In genomic region chr12:98637068-98637467, GRCh38 we compare ENCODE assay signal across 23 cellular contexts. TPM values are rescaled to one million over a fixed set of nuclear protein-coding genes. Genes with fewer than 3 reads are reported as not detected.
A peak's percentile ranks its signal among the peaks of the same experiment; 100 is the strongest.
DNase-seq lines count a peak whose midpoint lies in the region; ATAC-seq, FAIRE-seq and TF ChIP-seq lines count a peak whose summit lies in the region.
"Had no signal": no experiment of that assay in that cellular context is flagged by ENCODE, and none has a peak within 500 bp of the region (broad histone marks: within the 10 kb centered on the region; RNA-seq: fewer than 3 reads in every experiment).

No MANE protein-coding gene starts in this region.

- no peak for TF ChIP-seq RAD21 in HepG2 (CRISPR knock-in tag; IDR thresholded peaks at IDR 0.05)
- TF ChIP-seq RAD21 in K562 (CRISPR knock-in tag; conservative IDR thresholded peaks at IDR 0.05 in 1 of 2, IDR thresholded peaks at IDR 0.05 in 1 of 2) = no peak

- no peak for ATAC-seq in HepG2
- no peak for ATAC-seq in right lobe of liver
- no peak for ATAC-seq in K562
- ATAC-seq in HG03520 (IDR thresholded peaks at IDR 0.05; ENCODE audit: unreplicated experiment) = no peak
- ATAC-seq: HCT116 had no signal

- H3F3A ChIP-seq in OCI-LY1 (ENCODE audit: insufficient read depth, low read length) = no peaks in the 10 kb centered on the region

- TF ChIP-seq EP300 in HepG2 (IDR thresholded peaks at IDR 0.05; ENCODE audit: low read depth in 2 of 2, low read length in 2 of 2) = no peak
- no peak for TF ChIP-seq EP300 in HepG2 (CRISPR knock-in tag; IDR thresholded peaks at IDR 0.05; ENCODE audit: borderline replicate concordance)
- TF ChIP-seq EP300 in K562 (IDR thresholded peaks at IDR 0.05; ENCODE audit: low read length) = no peak

- H3K9ac ChIP-seq in HepG2 (ENCODE audit: insufficient read depth, low read depth, low read length) (no peak overlapping the region), OCI-LY1 (ENCODE audit: low read length) (peak overlapping the region; percentile 41; the same call in 1 of the 2 replicates), K562 (ENCODE audit: insufficient read depth in 1 of 2, low read depth in 2 of 2, low read length in 2 of 2) (no peak overlapping the region)
- H3K9ac ChIP-seq: BLaER1 treated with 17β-estradiol and CSF1 and Interleukin-3, amounts not matched to agents 10 nM and 100 nM had no signal

- no peak for TF ChIP-seq POLR2A in HepG2 (IDR thresholded peaks at IDR 0.05; ENCODE audit: insufficient read depth in 1 of 2, low read depth in 2 of 2, low read length in 2 of 2)
- no peak for TF ChIP-seq POLR2A in right lobe of liver (IDR thresholded peaks at IDR 0.05)
- TF ChIP-seq POLR2A in K562 (conservative IDR thresholded peaks at IDR 0.05) = no peak

- 97% methylated on average over 2 of the region's 2 CpGs for WGBS in HepG2 (ENCODE audit: low lambda C conversion rate)
- 61% methylated on average over 2 of the region's 2 CpGs for WGBS in right lobe of liver (ENCODE audit: insufficient coverage, low coverage, low lambda C conversion rate, missing lambda C conversion rate)
- WGBS in K562 (ENCODE audit: insufficient coverage, low coverage, missing lambda C conversion rate) = 65% methylated on average over 2 of the region's 2 CpGs

- H3K27me3 ChIP-seq in HepG2 (ENCODE audit: control insufficient read depth in 1 of 2, insufficient read depth in 2 of 2, low read length in 2 of 2) = no peaks in the 10 kb centered on the region
- H3K27me3 ChIP-seq in right lobe of liver = no peaks in the 10 kb centered on the region
- H3K27me3 ChIP-seq in OCI-LY1 (ENCODE audit: insufficient read depth, low read length) = no peaks in the 10 kb centered on the region
- no peaks in the 10 kb centered on the region for H3K27me3 ChIP-seq in K562 (ENCODE audit: control insufficient read depth in 2 of 2, insufficient read depth in 2 of 2, low read length in 2 of 2)
- H3K27me3 ChIP-seq: BLaER1 treated with 17β-estradiol and CSF1 and Interleukin-3, amounts not matched to agents 10 nM and 100 nM had no signal

- intact Hi-C loops in HepG2 (cut with micrococcal nuclease; ENCODE audit: unreplicated experiment) (no loop called here), right lobe of liver (cut with DNase I) (no loop called here), K562 (cut with micrococcal nuclease) (no loop called here)

- H3K9me2 ChIP-seq in OCI-LY1 (ENCODE audit: low read depth, low read length) = no peaks in the 10 kb centered on the region

- no TSS peak for BruUV-seq in HepG2 (replicated peaks; lab: Mats Ljungman, UMichigan)
- no TSS peak for BruUV-seq in K562 (replicated peaks; lab: Mats Ljungman, UMichigan)

- H3K4me2 ChIP-seq in HepG2 (ENCODE audit: low read depth, low read length) (no peak overlapping the region), OCI-LY1 (ENCODE audit: low read length) (peak overlapping the region; percentile 41; the same call in 1 of the 2 replicates), K562 (ENCODE audit: insufficient read depth, low read length) (no peak overlapping the region)
- H3K4me2 ChIP-seq: BLaER1 treated with 17β-estradiol and CSF1 and Interleukin-3, amounts not matched to agents 10 nM and 100 nM had no signal

- no peaks in the 10 kb centered on the region for H3K9me1 ChIP-seq in K562 (ENCODE audit: control insufficient read depth, insufficient read depth, low read length)

- H3K79me2 ChIP-seq in HepG2 (ENCODE audit: insufficient read depth, low read length) = peaks cover 54% of the 10 kb centered on the region
- H3K79me2 ChIP-seq in OCI-LY1 (ENCODE audit: insufficient read depth, low read length) = peaks cover 6% of the 10 kb centered on the region; the same call in 1 of the 2 replicates
- H3K79me2 ChIP-seq in K562 (ENCODE audit: control insufficient read depth, insufficient read depth, low read length) = peaks cover 22% of the 10 kb centered on the region

- H2AFZ ChIP-seq in HepG2 (ENCODE audit: low read length) = no peak overlapping the region
- no peak overlapping the region for H2AFZ ChIP-seq in OCI-LY1 (ENCODE audit: low read length)
- H2AFZ ChIP-seq in K562 (ENCODE audit: low read depth, low read length) = no peak overlapping the region

- no peak for DNase-seq in HepG2 (ENCODE audit: low spot score)
- DNase-seq in right lobe of liver = no peak
- no peak for DNase-seq in K562 (ENCODE audit: extremely low read depth in 1 of 4, low spot score in 3 of 4)
- DNase-seq in HK-2 (ENCODE audit: unreplicated experiment) = no peak
- no peak for DNase-seq in NCI-H2171 (lab: John Stamatoyannopoulos, UW)
- DNase-seq: AML-193; CD4-positive, alpha-beta T cell; MM.1S; NCI-H2029; NCI-H446 treated with DMSO at 0.1 percent for 48 hours; NCI-H526; NCI-H82; NK-92 treated with Interleukin-12 subunit alpha and Interleukin-12 subunit beta, amount 100 ng/mL, for 24 hours; RPMI8226; SHP77 treated with DMSO at 0.1 percent for 48 hours had no signal

- FAIRE-seq in HepG2 (lab: Jason Lieb, UNC) (no peak), K562 (lab: Jason Lieb, UNC) (no peak)
- FAIRE-seq: A204.1, GM19239 had no signal

- H3K4me3 ChIP-seq in HepG2 (replicated peaks in 1 of 3; ENCODE audit: insufficient read depth in 1 of 3, low read depth in 2 of 3, low read length in 3 of 3) (no peak overlapping the region), right lobe of liver (no peak overlapping the region), OCI-LY1 (ENCODE audit: low read depth, low read length, poor library complexity, severe bottlenecking) (no peak overlapping the region), K562 (no peak overlapping the region)
- H3K4me3 ChIP-seq: BLaER1 treated with 17β-estradiol and CSF1 and Interleukin-3, amounts not matched to agents 10 nM and 100 nM; SK-N-MC had no signal

- H4K20me1 ChIP-seq in HepG2 (ENCODE audit: insufficient read depth, low read length) (no peaks in the 10 kb centered on the region; the same call in 1 of the 2 replicates), OCI-LY1 (ENCODE audit: insufficient read depth, low read length) (no peaks in the 10 kb centered on the region), K562 (replicated peaks; ENCODE audit: control insufficient read depth, insufficient read depth, low read length) (no peaks in the 10 kb centered on the region)

- H3K4me1 ChIP-seq in HepG2 (ENCODE audit: insufficient read depth, low read length) (peaks cover 47% of the 10 kb centered on the region), right lobe of liver (no peaks in the 10 kb centered on the region), OCI-LY1 (ENCODE audit: insufficient read depth, low read length, severe bottlenecking) (peaks cover 19% of the 10 kb centered on the region), K562 (replicated peaks in 1 of 2; ENCODE audit: control insufficient read depth in 2 of 2, insufficient read depth in 2 of 2, low read length in 2 of 2) (no peaks in the 10 kb centered on the region)

- in situ Hi-C loops in HepG2 (cut with HindIII; ENCODE audit: extremely low pct_ligation_motif_present, low pct_unique_long_range_greater_than_20kb) (no loop called here), K562 (cut with MboI) (no loop called here)

- no peak overlapping the region for H3K27ac ChIP-seq in HepG2 (ENCODE audit: extremely low read length, insufficient read depth, low read length)
- no peak overlapping the region for H3K27ac ChIP-seq in right lobe of liver
- peak overlapping the region; percentile 64 for H3K27ac ChIP-seq in OCI-LY1 (ENCODE audit: low read depth, low read length, poor library complexity, severe bottlenecking)
- no peak overlapping the region for H3K27ac ChIP-seq in K562 (ENCODE audit: extremely low read depth, low read depth, low read length)
- H3K27ac ChIP-seq: HL-60, SK-N-MC had no signal

- CTCF ChIA-PET in HepG2 (lab: Yijun Ruan, JAX; ENCODE audit: low intra/inter-chr PET ratio, low total read pairs) (no interaction called here), K562 (lab: Yijun Ruan, JAX; ENCODE audit: low intra/inter-chr PET ratio) (no interaction called here)

- H3K9me3 ChIP-seq in HepG2 (ENCODE audit: low read length) (no peaks in the 10 kb centered on the region), right lobe of liver (no peaks in the 10 kb centered on the region), OCI-LY1 (ENCODE audit: low read length) (no peaks in the 10 kb centered on the region), K562 (replicated peaks; ENCODE audit: control insufficient read depth, insufficient read depth, low read depth, low read length) (no peaks in the 10 kb centered on the region)

- POLR2A ChIA-PET in HepG2 (lab: Yijun Ruan, JAX) = no interaction called here
- POLR2A ChIA-PET in K562 (lab: Yijun Ruan, JAX) = interaction anchor here (0.6 to 1.4 kb wide), 4 partner anchors 12 to 42 kb away, joined by 3 read pairs; no protein-coding TSS in a partner anchor

- TF ChIP-seq CTCF in HepG2 (CRISPR knock-in tag; IDR thresholded peaks at IDR 0.05) = no peak
- TF ChIP-seq CTCF in right lobe of liver (IDR thresholded peaks at IDR 0.05) = no peak
- TF ChIP-seq CTCF in OCI-LY1 (IDR thresholded peaks at IDR 0.05; ENCODE audit: low read length) = no peak
- TF ChIP-seq CTCF in K562 (IDR thresholded peaks at IDR 0.05 in 2 of 3, conservative IDR thresholded peaks at IDR 0.05 in 1 of 3; ENCODE audit: insufficient read depth in 2 of 3, low read depth in 1 of 3, low read length in 3 of 3) = no peak

- peaks cover 4 to 21% of the 10 kb centered on the region in 2 experiments; a peak in 3 of 5 replicates for H3K36me3 ChIP-seq in HepG2 (replicated peaks in 1 of 2; ENCODE audit: control insufficient read depth in 1 of 2, insufficient read depth in 2 of 2, low read length in 2 of 2)
- H3K36me3 ChIP-seq in right lobe of liver = no peaks in the 10 kb centered on the region
- H3K36me3 ChIP-seq in OCI-LY1 (ENCODE audit: insufficient read depth, low read length) = peaks cover 6% of the 10 kb centered on the region; the same call in 1 of the 2 replicates
- peaks cover 30% of the 10 kb centered on the region for H3K36me3 ChIP-seq in K562 (ENCODE audit: control insufficient read depth, insufficient read depth, low read length)

RNA-seq across cellular contexts. Expression of gene IKBIP, which starts 7.5 kb away (rescaled TPM):
- 50.4 and 55.5 TPM in 2 replicates for total RNA-seq in HepG2 (2016; rRNA removed; fragmentation: Illumina TruSeq; extraction: Trizol)
- total RNA-seq in HepG2 (2016; cell fraction: cytosol; rRNA removed; fragmentation: Illumina TruSeq; extraction: Trizol; ENCODE audit: low read depth) = 12.8 and 13.3 TPM in 2 replicates
- 49.3 and 57.3 TPM in 2 replicates for total RNA-seq in HepG2 (2016; cell fraction: insoluble cytoplasmic fraction; rRNA removed; fragmentation: Illumina TruSeq; extraction: Trizol)
- 26.4 and 30.6 TPM in 2 replicates for total RNA-seq in HepG2 (2016; cell fraction: membrane; rRNA removed; fragmentation: Illumina TruSeq; extraction: Trizol)
- total RNA-seq in HepG2 (2016; cell fraction: nucleus; rRNA removed; fragmentation: Illumina TruSeq; extraction: Trizol) = 45.6 and 51.3 TPM in 2 replicates
- 13.1 and 20.0 TPM in 2 replicates for polyA plus RNA-seq in HepG2 (2011; rRNA removed)
- polyA plus RNA-seq in HepG2 (2011; cell fraction: cytosol; rRNA removed) = 11.1 and 13.4 TPM in 2 replicates
- polyA plus RNA-seq in HepG2 (2011; cell fraction: nucleus; rRNA removed) = 3.2 and 5.0 TPM in 2 replicates
- 27.7 and 37.0 TPM in 2 replicates for polyA plus RNA-seq in HepG2 (2012)
- 12.5 and 13.4 TPM in 2 replicates for polyA plus RNA-seq in HepG2 (2016; cell fraction: cytosol; fragmentation: Illumina TruSeq; extraction: Trizol; ENCODE audit: low read depth)
- polyA plus RNA-seq in HepG2 (2016; cell fraction: insoluble cytoplasmic fraction; fragmentation: Illumina TruSeq; extraction: Trizol; ENCODE audit: low read depth) = 45.9 and 51.3 TPM in 2 replicates
- 22.0 and 23.3 TPM in 2 replicates for polyA plus RNA-seq in HepG2 (2016; cell fraction: membrane; fragmentation: Illumina TruSeq; extraction: Trizol; ENCODE audit: low read depth)
- 59.6 and 61.9 TPM in 2 replicates for polyA plus RNA-seq in HepG2 (2016; cell fraction: nucleus; fragmentation: Illumina TruSeq; extraction: Trizol; ENCODE audit: insufficient read depth, low read depth)
- 2.1 and 3.1 TPM in 2 replicates for polyA minus RNA-seq in HepG2 (2011; rRNA and poly(A)+ RNA removed; ENCODE audit: low replicate concordance)
- polyA minus RNA-seq in HepG2 (2011; cell fraction: cytosol; rRNA and poly(A)+ RNA removed) = 12.5 and 14.2 TPM in 2 replicates
- polyA minus RNA-seq in HepG2 (2011; cell fraction: nucleus; rRNA and poly(A)+ RNA removed) = 8.5 and 10.9 TPM in 2 replicates
- 10 to 100 TPM in 2 of 6 experiments, 1 to 10 TPM in 4; 2.8 to 12.6 (median 6.6) TPM for total RNA-seq in right lobe of liver
- 6.2 and 22.8 TPM in 2 replicates for total RNA-seq in K562 (2011; cell fraction: chromatin; rRNA removed; ENCODE audit: low replicate concordance)
- total RNA-seq in K562 (2011; cell fraction: nucleolus; rRNA removed) = 6.2 and 7.0 TPM in 2 replicates
- 11.0 and 14.5 TPM in 2 replicates for total RNA-seq in K562 (2011; cell fraction: nucleoplasm; rRNA removed)
- 14.1 and 14.9 TPM in 2 replicates for total RNA-seq in K562 (2014; rRNA removed)
- total RNA-seq in K562 (2014; rRNA removed; fragmentation: Illumina TruSeq; extraction: Trizol) = 19.5 and 22.8 TPM in 2 replicates
- 16.5 and 17.8 TPM in 2 replicates for total RNA-seq in K562 (2015; rRNA removed; fragmentation: Illumina TruSeq; extraction: Trizol)
- 14.9 and 15.4 TPM in 2 replicates for total RNA-seq in K562 (2021)
- polyA plus RNA-seq in K562 (2011; rRNA removed) = 12.3 and 16.2 TPM in 2 replicates
- polyA plus RNA-seq in K562 (2011; cell fraction: cytosol; rRNA removed) = 3.1 and 5.1 TPM in 2 replicates
- polyA plus RNA-seq in K562 (2011; cell fraction: nucleus; rRNA removed) = 2.5 and 2.8 TPM in 2 replicates
- polyA plus RNA-seq in K562 (2012) = 12.4 and 14.4 TPM in 2 replicates
- 12.6 and 15.3 TPM in 2 replicates for polyA plus RNA-seq in K562 (2014; fragmentation: Illumina TruSeq; extraction: Trizol)
- polyA plus RNA-seq in K562 (2014; fragmentation: Nextera tagmentation; extraction: Ambion mirVana) = 1 to 10 TPM; 3.3 to 4.9 TPM
- polyA plus RNA-seq in K562 (2014; rRNA removed) = 14.9 and 15.8 TPM in 2 replicates
- polyA minus RNA-seq in K562 (2011; rRNA and poly(A)+ RNA removed) = 9.7 and 10.4 TPM in 2 replicates
- polyA minus RNA-seq in K562 (2011; cell fraction: cytosol; rRNA and poly(A)+ RNA removed) = 4.7 and 4.8 TPM in 2 replicates
- polyA minus RNA-seq in K562 (2011; cell fraction: nucleus; rRNA and poly(A)+ RNA removed) = 2.7 and 3.8 TPM in 2 replicates

RNA-seq across cellular contexts. Expression of gene APAF1, which starts 8.0 kb away (rescaled TPM):
- total RNA-seq in HepG2 (2016; rRNA removed; fragmentation: Illumina TruSeq; extraction: Trizol) = 13.0 and 17.9 TPM in 2 replicates
- total RNA-seq in HepG2 (2016; cell fraction: cytosol; rRNA removed; fragmentation: Illumina TruSeq; extraction: Trizol; ENCODE audit: low read depth) = 2.6 and 2.9 TPM in 2 replicates
- total RNA-seq in HepG2 (2016; cell fraction: insoluble cytoplasmic fraction; rRNA removed; fragmentation: Illumina TruSeq; extraction: Trizol) = 12.7 and 16.8 TPM in 2 replicates
- 4.9 and 5.0 TPM in 2 replicates for total RNA-seq in HepG2 (2016; cell fraction: membrane; rRNA removed; fragmentation: Illumina TruSeq; extraction: Trizol)
- total RNA-seq in HepG2 (2016; cell fraction: nucleus; rRNA removed; fragmentation: Illumina TruSeq; extraction: Trizol) = 16.1 and 16.3 TPM in 2 replicates
- polyA plus RNA-seq in HepG2 (2011; rRNA removed) = 5.6 and 6.0 TPM in 2 replicates
- polyA plus RNA-seq in HepG2 (2011; cell fraction: cytosol; rRNA removed) = 3.2 and 3.7 TPM in 2 replicates
- polyA plus RNA-seq in HepG2 (2011; cell fraction: nucleus; rRNA removed) = 4.9 and 5.2 TPM in 2 replicates
- polyA plus RNA-seq in HepG2 (2012) = 3.4 and 5.4 TPM in 2 replicates
- 0.33 and 0.40 TPM in 2 replicates for polyA plus RNA-seq in HepG2 (2016; cell fraction: cytosol; fragmentation: Illumina TruSeq; extraction: Trizol; ENCODE audit: low read depth)
- 11.7 and 12.8 TPM in 2 replicates for polyA plus RNA-seq in HepG2 (2016; cell fraction: insoluble cytoplasmic fraction; fragmentation: Illumina TruSeq; extraction: Trizol; ENCODE audit: low read depth)
- 1.5 and 1.8 TPM in 2 replicates for polyA plus RNA-seq in HepG2 (2016; cell fraction: membrane; fragmentation: Illumina TruSeq; extraction: Trizol; ENCODE audit: low read depth)
- polyA plus RNA-seq in HepG2 (2016; cell fraction: nucleus; fragmentation: Illumina TruSeq; extraction: Trizol; ENCODE audit: insufficient read depth, low read depth) = 12.8 and 14.3 TPM in 2 replicates
- polyA minus RNA-seq in HepG2 (2011; rRNA and poly(A)+ RNA removed; ENCODE audit: low replicate concordance) = 6.8 and 9.6 TPM in 2 replicates
- 9.8 and 11.1 TPM in 2 replicates for polyA minus RNA-seq in HepG2 (2011; cell fraction: cytosol; rRNA and poly(A)+ RNA removed)
- 27.8 and 32.8 TPM in 2 replicates for polyA minus RNA-seq in HepG2 (2011; cell fraction: nucleus; rRNA and poly(A)+ RNA removed)
- 10 to 100 TPM in 1 of 6 experiments, 1 to 10 TPM in 5; 4.5 to 12.3 (median 7.1) TPM for total RNA-seq in right lobe of liver
- total RNA-seq in K562 (2011; cell fraction: chromatin; rRNA removed; ENCODE audit: low replicate concordance) = 34.4 and 111 TPM in 2 replicates
- 13.7 and 18.6 TPM in 2 replicates for total RNA-seq in K562 (2011; cell fraction: nucleolus; rRNA removed)
- total RNA-seq in K562 (2011; cell fraction: nucleoplasm; rRNA removed) = 27.3 and 35.5 TPM in 2 replicates
- 8.5 and 11.1 TPM in 2 replicates for total RNA-seq in K562 (2014; rRNA removed)
- 15.2 and 18.3 TPM in 2 replicates for total RNA-seq in K562 (2014; rRNA removed; fragmentation: Illumina TruSeq; extraction: Trizol)
- 10.8 TPM in 2 replicates for total RNA-seq in K562 (2015; rRNA removed; fragmentation: Illumina TruSeq; extraction: Trizol)
- 11.5 and 13.4 TPM in 2 replicates for total RNA-seq in K562 (2021)
- polyA plus RNA-seq in K562 (2011; rRNA removed) = 12.4 and 15.7 TPM in 2 replicates
- 5.2 and 7.2 TPM in 2 replicates for polyA plus RNA-seq in K562 (2011; cell fraction: cytosol; rRNA removed)
- 9.1 and 10.9 TPM in 2 replicates for polyA plus RNA-seq in K562 (2011; cell fraction: nucleus; rRNA removed)
- polyA plus RNA-seq in K562 (2012) = 6.7 and 9.1 TPM in 2 replicates
- 8.2 and 9.9 TPM in 2 replicates for polyA plus RNA-seq in K562 (2014; fragmentation: Illumina TruSeq; extraction: Trizol)
- polyA plus RNA-seq in K562 (2014; fragmentation: Nextera tagmentation; extraction: Ambion mirVana) = 1 to 10 TPM; 5.1 to 6.5 TPM
- polyA plus RNA-seq in K562 (2014; rRNA removed) = 7.2 and 8.4 TPM in 2 replicates
- polyA minus RNA-seq in K562 (2011; rRNA and poly(A)+ RNA removed) = 48.2 and 55.6 TPM in 2 replicates
- polyA minus RNA-seq in K562 (2011; cell fraction: cytosol; rRNA and poly(A)+ RNA removed) = 12.2 and 18.2 TPM in 2 replicates
- polyA minus RNA-seq in K562 (2011; cell fraction: nucleus; rRNA and poly(A)+ RNA removed) = 12.1 and 26.7 TPM in 2 replicates

RNA-seq across cellular contexts. Expression of gene SLC25A3, which starts 43.6 kb away (rescaled TPM):
- 829 and 1,060 TPM in 2 replicates for total RNA-seq in HepG2 (2016; rRNA removed; fragmentation: Illumina TruSeq; extraction: Trizol)
- total RNA-seq in HepG2 (2016; cell fraction: cytosol; rRNA removed; fragmentation: Illumina TruSeq; extraction: Trizol; ENCODE audit: low read depth) = 425 and 488 TPM in 2 replicates
- total RNA-seq in HepG2 (2016; cell fraction: insoluble cytoplasmic fraction; rRNA removed; fragmentation: Illumina TruSeq; extraction: Trizol) = 811 and 963 TPM in 2 replicates
- 851 and 910 TPM in 2 replicates for total RNA-seq in HepG2 (2016; cell fraction: membrane; rRNA removed; fragmentation: Illumina TruSeq; extraction: Trizol)
- 375 and 395 TPM in 2 replicates for total RNA-seq in HepG2 (2016; cell fraction: nucleus; rRNA removed; fragmentation: Illumina TruSeq; extraction: Trizol)
- 223 and 292 TPM in 2 replicates for polyA plus RNA-seq in HepG2 (2011; rRNA removed)
- polyA plus RNA-seq in HepG2 (2011; cell fraction: cytosol; rRNA removed) = 587 and 610 TPM in 2 replicates
- 315 and 325 TPM in 2 replicates for polyA plus RNA-seq in HepG2 (2011; cell fraction: nucleus; rRNA removed)
- 640 and 676 TPM in 2 replicates for polyA plus RNA-seq in HepG2 (2012)
- polyA plus RNA-seq in HepG2 (2016; cell fraction: cytosol; fragmentation: Illumina TruSeq; extraction: Trizol; ENCODE audit: low read depth) = 436 and 459 TPM in 2 replicates
- 870 and 891 TPM in 2 replicates for polyA plus RNA-seq in HepG2 (2016; cell fraction: insoluble cytoplasmic fraction; fragmentation: Illumina TruSeq; extraction: Trizol; ENCODE audit: low read depth)
- polyA plus RNA-seq in HepG2 (2016; cell fraction: membrane; fragmentation: Illumina TruSeq; extraction: Trizol; ENCODE audit: low read depth) = 714 and 777 TPM in 2 replicates
- polyA plus RNA-seq in HepG2 (2016; cell fraction: nucleus; fragmentation: Illumina TruSeq; extraction: Trizol; ENCODE audit: insufficient read depth, low read depth) = 544 and 559 TPM in 2 replicates
- polyA minus RNA-seq in HepG2 (2011; rRNA and poly(A)+ RNA removed; ENCODE audit: low replicate concordance) = 465 and 597 TPM in 2 replicates
- 308 and 328 TPM in 2 replicates for polyA minus RNA-seq in HepG2 (2011; cell fraction: cytosol; rRNA and poly(A)+ RNA removed)
- polyA minus RNA-seq in HepG2 (2011; cell fraction: nucleus; rRNA and poly(A)+ RNA removed) = 293 and 298 TPM in 2 replicates
- total RNA-seq in right lobe of liver = 100 to 1,000 TPM; 257 to 421 (median 267) TPM
- total RNA-seq in K562 (2011; cell fraction: chromatin; rRNA removed; ENCODE audit: low replicate concordance) = 311 and 511 TPM in 2 replicates
- total RNA-seq in K562 (2011; cell fraction: nucleolus; rRNA removed) = 257 and 270 TPM in 2 replicates
- 338 and 415 TPM in 2 replicates for total RNA-seq in K562 (2011; cell fraction: nucleoplasm; rRNA removed)
- total RNA-seq in K562 (2014; rRNA removed) = 450 and 515 TPM in 2 replicates
- 766 and 865 TPM in 2 replicates for total RNA-seq in K562 (2014; rRNA removed; fragmentation: Illumina TruSeq; extraction: Trizol)
- total RNA-seq in K562 (2015; rRNA removed; fragmentation: Illumina TruSeq; extraction: Trizol) = 498 and 500 TPM in 2 replicates
- 687 and 693 TPM in 2 replicates for total RNA-seq in K562 (2021)
- 405 and 419 TPM in 2 replicates for polyA plus RNA-seq in K562 (2011; rRNA removed)
- 556 and 768 TPM in 2 replicates for polyA plus RNA-seq in K562 (2011; cell fraction: cytosol; rRNA removed)
- polyA plus RNA-seq in K562 (2011; cell fraction: nucleus; rRNA removed) = 515 and 531 TPM in 2 replicates
- polyA plus RNA-seq in K562 (2012) = 638 and 684 TPM in 2 replicates
- polyA plus RNA-seq in K562 (2014; fragmentation: Illumina TruSeq; extraction: Trizol) = 571 and 592 TPM in 2 replicates
- polyA plus RNA-seq in K562 (2014; fragmentation: Nextera tagmentation; extraction: Ambion mirVana) = 100 to 1,000 TPM; 264 to 309 TPM
- 449 and 495 TPM in 2 replicates for polyA plus RNA-seq in K562 (2014; rRNA removed)
- polyA minus RNA-seq in K562 (2011; rRNA and poly(A)+ RNA removed) = 760 and 828 TPM in 2 replicates
- 379 and 409 TPM in 2 replicates for polyA minus RNA-seq in K562 (2011; cell fraction: cytosol; rRNA and poly(A)+ RNA removed)
- 181 and 261 TPM in 2 replicates for polyA minus RNA-seq in K562 (2011; cell fraction: nucleus; rRNA and poly(A)+ RNA removed)

Comparison
In these comparisons a context has a peak if more than half of its experiments do, and no peak if none do; other contexts are left out.
1. Of the 241 proteins assayed by ChIP-seq in both HepG2 and K562: peak only in HepG2: none; only in K562: MAFG; in both: MAFF and MAFK; in neither: 238.